ENCODE assay signal across 8 cellular contexts in the genomic region with DNA sequence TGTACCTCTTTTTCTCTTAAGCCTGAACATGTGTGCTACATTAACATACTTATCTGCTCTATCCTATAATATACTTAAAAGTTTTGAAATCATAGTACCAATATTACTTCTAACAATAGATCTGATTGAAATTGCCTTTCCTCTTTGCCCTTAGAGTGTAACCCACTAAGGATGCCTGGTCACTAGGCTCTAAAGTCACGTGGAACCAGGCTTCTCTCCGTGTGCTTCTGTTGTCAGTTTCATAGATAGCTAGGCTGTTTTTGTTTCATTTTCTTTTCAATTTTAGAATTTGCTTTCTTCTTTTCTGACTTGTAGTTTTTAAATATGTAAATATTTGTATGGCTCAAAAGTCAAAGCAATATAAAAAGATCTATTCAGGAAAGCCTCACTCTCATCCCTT.
DNase-seq lines count a peak whose midpoint lies in the region; ATAC-seq, FAIRE-seq and TF ChIP-seq lines count a peak whose summit lies in the region.
"Not testable (repeated sequence)": the region's sequence is repeated elsewhere in the genome, so short reads cannot be mapped to it uniquely, and the experiment has no call there.

No MANE protein-coding gene starts in this region.

- not testable (repeated sequence) for TF ChIP-seq POLR2A in GM12878 (IDR thresholded peaks at IDR 0.05; ENCODE audit: low read depth, low read length)

- H4K20me1 ChIP-seq in GM12878 (ENCODE audit: control insufficient read depth, insufficient read depth) = not testable (repeated sequence)

- H3K27ac ChIP-seq in GM12878 (ENCODE audit: control insufficient read depth, insufficient read depth) = not testable (repeated sequence)

- SMC1A ChIA-PET in GM12878 (lab: Charles Lee; ENCODE audit: uncharacterized antibody, unreplicated experiment) = not testable (repeated sequence)

- H3K36me3 ChIP-seq in GM12878 (ENCODE audit: control insufficient read depth in 2 of 2, insufficient read depth in 2 of 2, low read length in 1 of 2) = not testable (repeated sequence)

- TF ChIP-seq EP300 in GM12878 (IDR thresholded peaks at IDR 0.05; ENCODE audit: borderline replicate concordance in 1 of 2, control insufficient read depth in 1 of 2, low read depth in 2 of 2, low read length in 2 of 2) = not testable (repeated sequence)

- intact Hi-C loops in GM12878 (cut with micrococcal nuclease; ENCODE audit: unreplicated experiment) = not testable (repeated sequence)

- H2AFZ ChIP-seq in GM12878 (ENCODE audit: control insufficient read depth, low read depth, low read length) = not testable (repeated sequence)

- in situ Hi-C loops in GM12878 (cut with MboI) = not testable (repeated sequence)

- not testable (repeated sequence) for H3K9ac ChIP-seq in GM12878 (ENCODE audit: control insufficient read depth, insufficient read depth, low read length)

- RAD21 ChIA-PET in GM12878 (lab: Charles Lee; ENCODE audit: unreplicated experiment) = not testable (repeated sequence)

- WGBS in GM12878 (ENCODE audit: insufficient coverage, insufficient replicate concordance, low lambda C conversion rate, missing lambda C conversion rate) = 83% methylated on average over 1 of the region's 2 CpGs

- POLR2A ChIA-PET in GM12878 (lab: Charles Lee) = not testable (repeated sequence)

- H3K79me2 ChIP-seq in GM12878 (ENCODE audit: control insufficient read depth, insufficient read depth, low read length) = not testable (repeated sequence)

- CTCF ChIA-PET in GM12878 (lab: Yijun Ruan, JAX) = not testable (repeated sequence)

- TF ChIP-seq RAD21 in GM12878 (IDR thresholded peaks at IDR 0.05; ENCODE audit: insufficient read depth, low read depth, low read length) = not testable (repeated sequence)

- not testable (repeated sequence) for TF ChIP-seq CTCF in GM12878 (IDR thresholded peaks at IDR 0.05 in 2 of 3, conservative IDR thresholded peaks at IDR 0.05 in 1 of 3; ENCODE audit: control insufficient read depth in 2 of 3, extremely low read depth in 1 of 3, insufficient read depth in 1 of 3, low read depth in 3 of 3, low read length in 3 of 3)

- H3K27me3 ChIP-seq in GM12878 (replicated peaks in 1 of 2; ENCODE audit: control insufficient read depth in 2 of 2, insufficient read depth in 2 of 2, low read length in 1 of 2) = not testable (repeated sequence)

- not testable (repeated sequence) for BruUV-seq in GM12878 (replicated peaks; lab: Mats Ljungman, UMichigan)

- not testable (repeated sequence) for H3K4me3 ChIP-seq in GM12878

- H3K4me2 ChIP-seq in GM12878 (ENCODE audit: control insufficient read depth, insufficient read depth) = not testable (repeated sequence)

- H3K9me3 ChIP-seq in GM12878 (replicated peaks; ENCODE audit: control insufficient read depth, insufficient read depth, low read length) = not testable (repeated sequence)

- ATAC-seq in GM18498 (IDR thresholded peaks at IDR 0.05; ENCODE audit: unreplicated experiment) = peak; percentile 70
- ATAC-seq in GM18867 (IDR thresholded peaks at IDR 0.05; ENCODE audit: unreplicated experiment) = peak; percentile 81
- ATAC-seq in GM21381 (IDR thresholded peaks at IDR 0.05; ENCODE audit: unreplicated experiment) = peak; percentile 63
- peak; percentile 50 for ATAC-seq in GM21576 (IDR thresholded peaks at IDR 0.05; ENCODE audit: unreplicated experiment)
- ATAC-seq in HG02623 (IDR thresholded peaks at IDR 0.05; ENCODE audit: unreplicated experiment) = peak; percentile 63
- ATAC-seq in HG03280 (IDR thresholded peaks at IDR 0.05; ENCODE audit: unreplicated experiment) = peak; percentile 77
- peak; percentile 57 for ATAC-seq in HG03521 (IDR thresholded peaks at IDR 0.05; ENCODE audit: unreplicated experiment)
- ATAC-seq in GM12878 = peak; percentile 65

- not testable (repeated sequence) for FAIRE-seq in GM12878 (lab: Jason Lieb, UNC)

- DNase-seq in GM12878 (ENCODE audit: low read depth, low spot score) = not testable (repeated sequence)

- not testable (repeated sequence) for H3K4me1 ChIP-seq in GM12878 (ENCODE audit: control insufficient read depth, insufficient read depth, low read length)
